Comparison of ENCODE assay signal across 23 cellular contexts in the genomic region with DNA sequence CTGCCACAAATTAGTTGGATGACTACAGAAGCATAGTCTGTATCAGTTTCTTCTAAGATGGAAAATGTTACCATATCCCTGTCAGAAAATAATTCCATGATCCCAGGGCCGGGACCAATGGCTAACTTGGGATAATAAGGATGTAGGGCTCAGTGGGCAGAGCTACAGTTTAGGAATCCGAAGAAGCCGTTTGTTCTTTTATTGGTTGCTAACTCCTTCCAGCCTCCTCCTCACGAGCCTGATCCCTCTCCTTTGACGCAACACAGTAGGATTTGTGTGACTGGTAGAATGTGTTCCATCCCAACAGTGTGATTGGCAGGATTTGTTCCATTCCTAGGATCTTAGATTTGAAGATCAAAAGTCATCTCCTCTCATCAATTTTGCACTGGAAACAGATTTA.
"Had no signal": no experiment of that assay in that cellular context is flagged by ENCODE, and none has a peak within 500 bp of the region (broad histone marks: within the 10 kb centered on the region; RNA-seq: fewer than 3 reads in every experiment).

No MANE protein-coding gene starts in this region.

- H3K36me3 ChIP-seq: colonic mucosa, esophagus squamous epithelium, gastrocnemius medialis, gastroesophageal sphincter, heart left ventricle had no signal

- DNase-seq: colonic mucosa; cortex of kidney; dermis blood vessel endothelial cell; dorsolateral prefrontal cortex; effector CD4-positive, alpha-beta T cell; effector CD8-positive, alpha-beta T cell; effector memory CD4-positive, alpha-beta T cell; effector memory CD8-positive, alpha-beta T cell; endodermal cell; erythroblast; esophagus squamous epithelium; foreskin fibroblast; foreskin keratinocyte; foreskin melanocyte; gastrocnemius medialis; glutamatergic neuron; head of caudate nucleus; heart left ventricle had no signal

- ATAC-seq: effector memory CD8-positive, alpha-beta T cell; esophagus mucosa; foreskin keratinocyte; gastrocnemius medialis; gastroesophageal sphincter; heart left ventricle had no signal

- H3K27ac ChIP-seq: colonic mucosa, coronary artery, dorsolateral prefrontal cortex, epithelial cell of prostate, esophagus squamous epithelium, foreskin keratinocyte, gastrocnemius medialis, gastroesophageal sphincter, heart left ventricle had no signal

- H3K4me3 Mint-ChIP-seq: dendritic cell treated with granulocyte-macrophage colony-stimulating factor and Interleukin-4, amounts not matched to agents 40 ng/mL and 50 ng/mL, for 4 days; effector memory CD8-positive, alpha-beta T cell; endodermal cell had no signal

- H3K27me3 Mint-ChIP-seq: dendritic cell treated with granulocyte-macrophage colony-stimulating factor and Interleukin-4, amounts not matched to agents 40 ng/mL and 50 ng/mL, for 4 days had no signal

- H3K27me3 ChIP-seq: colonic mucosa, dorsolateral prefrontal cortex, esophagus squamous epithelium, foreskin keratinocyte, gastrocnemius medialis, gastroesophageal sphincter, heart left ventricle had no signal

- H3K9me3 ChIP-seq: colonic mucosa, esophagus squamous epithelium, gastrocnemius medialis had no signal

- H3K4me1 ChIP-seq: colonic mucosa, esophagus squamous epithelium, gastrocnemius medialis, gastroesophageal sphincter had no signal

- H3K4me3 ChIP-seq: colonic mucosa, coronary artery, dorsolateral prefrontal cortex, esophagus squamous epithelium, gastrocnemius medialis, gastroesophageal sphincter, heart left ventricle had no signal

- H3K27ac Mint-ChIP-seq: dendritic cell treated with granulocyte-macrophage colony-stimulating factor and Interleukin-4, amounts not matched to agents 40 ng/mL and 50 ng/mL, for 4 days; effector memory CD8-positive, alpha-beta T cell; endodermal cell had no signal

- H3K9me3 Mint-ChIP-seq: effector memory CD8-positive, alpha-beta T cell had no signal
